14 cellular contexts compared by ENCODE assay signal in the genomic region with DNA sequence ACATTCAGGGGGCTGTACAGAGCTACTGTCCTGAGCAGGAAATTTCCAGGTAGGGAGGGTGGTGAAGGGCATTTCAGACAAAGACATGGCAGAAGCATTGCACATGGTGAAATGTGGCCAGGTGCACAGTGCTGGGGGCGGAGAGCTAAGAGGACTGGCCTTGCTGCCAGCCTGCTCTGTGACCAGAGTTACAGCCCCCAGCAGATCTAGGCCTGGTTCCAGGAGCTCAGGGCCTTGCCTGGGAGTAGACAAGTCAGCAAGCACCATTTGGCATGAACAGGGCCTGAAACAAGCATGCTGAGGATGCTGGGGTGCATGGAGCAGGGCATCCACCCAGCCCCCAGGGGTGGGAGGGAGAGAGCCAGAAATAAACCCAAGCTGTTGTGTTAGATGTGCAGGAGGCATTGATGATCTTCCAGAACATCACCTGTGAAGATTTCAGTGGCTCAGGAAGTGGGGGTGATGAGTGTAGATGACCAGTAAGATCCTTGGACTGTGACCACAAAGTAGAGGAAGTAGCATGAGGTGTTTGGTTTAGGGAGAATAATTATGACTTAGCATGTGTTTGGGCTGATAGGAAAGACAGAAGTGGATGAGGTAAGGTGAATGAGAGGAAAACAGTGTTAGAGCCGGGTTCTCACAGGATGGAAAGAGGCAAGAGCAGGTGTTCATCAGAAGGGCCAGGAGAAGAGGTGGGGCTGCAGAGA.
DNase-seq lines count a peak whose midpoint lies in the region; ATAC-seq and TF ChIP-seq lines count a peak whose summit lies in the region.
"Had no signal": no experiment of that assay in that cellular context is flagged by ENCODE, and none has a peak within 500 bp of the region (broad histone marks: within the 10 kb centered on the region; RNA-seq: fewer than 3 reads in every experiment).

No MANE protein-coding gene starts in this region.

- POLR2A ChIA-PET in WTC11 (lab: Charles Lee) = no interaction called here

- TF ChIP-seq CTCF in WTC11 (IDR thresholded peaks at IDR 0.05) = no peak
- TF ChIP-seq CTCF in GM10266 (IDR thresholded peaks at IDR 0.05; ENCODE audit: control insufficient read depth, insufficient read depth, low read depth, missing control alignments) = no peak

- peaks cover 44% of the 10 kb centered on the region for H3K4me1 Mint-ChIP-seq in T-helper 2 cell treated with Interferon-gamma antibody and Interleukin-4, amounts not matched to agents 5 μg/mL and 100 μg/mL, for 36 hours (ENCODE audit: low read depth)
- H3K4me1 Mint-ChIP-seq in WTC11 = no peaks in the 10 kb centered on the region
- peaks cover 11 to 29% (median 23%) of the 10 kb centered on the region in 3 donors for H3K4me1 Mint-ChIP-seq in naive B cell

- no peak for DNase-seq in T-helper 2 cell treated with Interferon-gamma antibody and Interleukin-4, amounts not matched to agents 5 μg/mL and 100 μg/mL, for 36 hours (ENCODE audit: low spot score)
- DNase-seq in T-helper 2 cell (no peak), WTC11 (ENCODE audit: low spot score) (no peak), naive B cell (no peak), GM10266 (ENCODE audit: extremely low spot score) (no peak), NCI-H226 (no peak)
- DNase-seq: ACHN; effector CD4-positive, alpha-beta T cell; gastrocnemius medialis; islet precursor cell; NCI-H2171 treated with DMSO at 0.1 percent for 48 hours; uterus had no signal

- peak overlapping the region; percentile 9 for H3K4me3 Mint-ChIP-seq in T-helper 2 cell treated with Interferon-gamma antibody and Interleukin-4, amounts not matched to agents 5 μg/mL and 100 μg/mL, for 36 hours
- H3K4me3 Mint-ChIP-seq in WTC11 = no peak overlapping the region
- H3K4me3 Mint-ChIP-seq in naive B cell = peak overlapping the region in 3 of 8 donors; percentile 3 to 51 (median 12)

- H3K9me3 Mint-ChIP-seq in T-helper 2 cell treated with Interferon-gamma antibody and Interleukin-4, amounts not matched to agents 5 μg/mL and 100 μg/mL, for 36 hours = no peaks in the 10 kb centered on the region
- no peaks in the 10 kb centered on the region for H3K9me3 Mint-ChIP-seq in WTC11
- no peaks in the 10 kb centered on the region for H3K9me3 Mint-ChIP-seq in naive B cell

- H3K27ac Mint-ChIP-seq in T-helper 2 cell treated with Interferon-gamma antibody and Interleukin-4, amounts not matched to agents 5 μg/mL and 100 μg/mL, for 36 hours = peak overlapping the region; percentile 52
- peak overlapping the region; percentile 19; the same call in 1 of the 2 replicates for H3K27ac Mint-ChIP-seq in WTC11
- H3K27ac Mint-ChIP-seq in naive B cell = peak overlapping the region in 5 of 6 donors; percentile 12 to 75 (median 59)

- peaks cover 69% of the 10 kb centered on the region for H3K36me3 Mint-ChIP-seq in T-helper 2 cell treated with Interferon-gamma antibody and Interleukin-4, amounts not matched to agents 5 μg/mL and 100 μg/mL, for 36 hours (ENCODE audit: low read depth)
- H3K36me3 Mint-ChIP-seq in WTC11 (peaks cover 37% of the 10 kb centered on the region), naive B cell (peaks cover 12 to 24% of the 10 kb centered on the region in 2 donors)

- CTCF ChIA-PET in WTC11 (lab: Charles Lee) = no interaction called here

- ATAC-seq in HG02759 (IDR thresholded peaks at IDR 0.05; ENCODE audit: unreplicated experiment) (peak; percentile 39), WTC11 (no peak), naive B cell (ENCODE audit: low read depth in 2 of 2) (peak in 1 of 2 donors; percentile 40), GM18858 (IDR thresholded peaks at IDR 0.05; ENCODE audit: unreplicated experiment) (no peak)
- ATAC-seq: gastrocnemius medialis had no signal

- H3K27me3 Mint-ChIP-seq in T-helper 2 cell treated with Interferon-gamma antibody and Interleukin-4, amounts not matched to agents 5 μg/mL and 100 μg/mL, for 36 hours (ENCODE audit: low read depth) = no peaks in the 10 kb centered on the region
- H3K27me3 Mint-ChIP-seq in WTC11 (ENCODE audit: low read depth) (no peaks in the 10 kb centered on the region), naive B cell (no peaks in the 10 kb centered on the region)

TF ChIP-seq in WTC11, 78 proteins besides CTCF, POLR2A, EP300 and RAD21:
- TF ChIP-seq, protein P1, sequence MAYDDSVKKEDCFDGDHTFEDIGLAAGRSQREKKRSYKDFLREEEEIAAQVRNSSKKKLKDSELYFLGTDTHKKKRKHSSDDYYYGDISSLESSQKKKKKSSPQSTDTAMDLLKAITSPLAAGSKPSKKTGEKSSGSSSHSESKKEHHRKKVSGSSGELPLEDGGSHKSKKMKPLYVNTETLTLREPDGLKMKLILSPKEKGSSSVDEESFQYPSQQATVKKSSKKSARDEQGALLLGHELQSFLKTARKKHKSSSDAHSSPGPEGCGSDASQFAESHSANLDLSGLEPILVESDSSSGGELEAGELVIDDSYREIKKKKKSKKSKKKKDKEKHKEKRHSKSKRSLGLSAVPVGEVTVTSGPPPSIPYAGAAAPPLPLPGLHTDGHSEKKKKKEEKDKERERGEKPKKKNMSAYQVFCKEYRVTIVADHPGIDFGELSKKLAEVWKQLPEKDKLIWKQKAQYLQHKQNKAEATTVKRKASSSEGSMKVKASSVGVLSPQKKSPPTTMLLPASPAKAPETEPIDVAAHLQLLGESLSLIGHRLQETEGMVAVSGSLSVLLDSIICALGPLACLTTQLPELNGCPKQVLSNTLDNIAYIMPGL (CRISPR knock-in tag; IDR thresholded peaks at IDR 0.05) = no peak
- TF ChIP-seq, protein P2, sequence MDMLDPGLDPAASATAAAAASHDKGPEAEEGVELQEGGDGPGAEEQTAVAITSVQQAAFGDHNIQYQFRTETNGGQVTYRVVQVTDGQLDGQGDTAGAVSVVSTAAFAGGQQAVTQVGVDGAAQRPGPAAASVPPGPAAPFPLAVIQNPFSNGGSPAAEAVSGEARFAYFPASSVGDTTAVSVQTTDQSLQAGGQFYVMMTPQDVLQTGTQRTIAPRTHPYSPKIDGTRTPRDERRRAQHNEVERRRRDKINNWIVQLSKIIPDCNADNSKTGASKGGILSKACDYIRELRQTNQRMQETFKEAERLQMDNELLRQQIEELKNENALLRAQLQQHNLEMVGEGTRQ (CRISPR knock-in tag; IDR thresholded peaks at IDR 0.05) = no peak
- TF ChIP-seq NFATC4 (CRISPR knock-in tag; IDR thresholded peaks at IDR 0.05) (no peak), TEAD1 (CRISPR knock-in tag; IDR thresholded peaks at IDR 0.05) (no peak), MYBL2 (CRISPR knock-in tag; IDR thresholded peaks at IDR 0.05) (no peak), HMGA2 (CRISPR knock-in tag; IDR thresholded peaks at IDR 0.05) (no peak), NR2C2 (CRISPR knock-in tag; IDR thresholded peaks at IDR 0.05) (no peak), JAZF1 (CRISPR knock-in tag; IDR thresholded peaks at IDR 0.05) (no peak), ZNF423 (CRISPR knock-in tag; IDR thresholded peaks at IDR 0.05) (no peak), ZNF263 (CRISPR knock-in tag; IDR thresholded peaks at IDR 0.05; ENCODE audit: low read depth) (no peak), SP1 (CRISPR knock-in tag; conservative IDR thresholded peaks at IDR 0.05) (no peak)
- TF ChIP-seq, protein P3, sequence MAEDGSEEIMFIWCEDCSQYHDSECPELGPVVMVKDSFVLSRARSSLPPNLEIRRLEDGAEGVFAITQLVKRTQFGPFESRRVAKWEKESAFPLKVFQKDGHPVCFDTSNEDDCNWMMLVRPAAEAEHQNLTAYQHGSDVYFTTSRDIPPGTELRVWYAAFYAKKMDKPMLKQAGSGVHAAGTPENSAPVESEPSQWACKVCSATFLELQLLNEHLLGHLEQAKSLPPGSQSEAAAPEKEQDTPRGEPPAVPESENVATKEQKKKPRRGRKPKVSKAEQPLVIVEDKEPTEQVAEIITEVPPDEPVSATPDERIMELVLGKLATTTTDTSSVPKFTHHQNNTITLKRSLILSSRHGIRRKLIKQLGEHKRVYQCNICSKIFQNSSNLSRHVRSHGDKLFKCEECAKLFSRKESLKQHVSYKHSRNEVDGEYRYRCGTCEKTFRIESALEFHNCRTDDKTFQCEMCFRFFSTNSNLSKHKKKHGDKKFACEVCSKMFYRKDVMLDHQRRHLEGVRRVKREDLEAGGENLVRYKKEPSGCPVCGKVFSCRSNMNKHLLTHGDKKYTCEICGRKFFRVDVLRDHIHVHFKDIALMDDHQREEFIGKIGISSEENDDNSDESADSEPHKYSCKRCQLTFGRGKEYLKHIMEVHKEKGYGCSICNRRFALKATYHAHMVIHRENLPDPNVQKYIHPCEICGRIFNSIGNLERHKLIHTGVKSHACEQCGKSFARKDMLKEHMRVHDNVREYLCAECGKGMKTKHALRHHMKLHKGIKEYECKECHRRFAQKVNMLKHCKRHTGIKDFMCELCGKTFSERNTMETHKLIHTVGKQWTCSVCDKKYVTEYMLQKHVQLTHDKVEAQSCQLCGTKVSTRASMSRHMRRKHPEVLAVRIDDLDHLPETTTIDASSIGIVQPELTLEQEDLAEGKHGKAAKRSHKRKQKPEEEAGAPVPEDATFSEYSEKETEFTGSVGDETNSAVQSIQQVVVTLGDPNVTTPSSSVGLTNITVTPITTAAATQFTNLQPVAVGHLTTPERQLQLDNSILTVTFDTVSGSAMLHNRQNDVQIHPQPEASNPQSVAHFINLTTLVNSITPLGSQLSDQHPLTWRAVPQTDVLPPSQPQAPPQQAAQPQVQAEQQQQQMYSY (CRISPR knock-in tag; IDR thresholded peaks at IDR 0.05) = no peak
- TF ChIP-seq, protein P4, sequence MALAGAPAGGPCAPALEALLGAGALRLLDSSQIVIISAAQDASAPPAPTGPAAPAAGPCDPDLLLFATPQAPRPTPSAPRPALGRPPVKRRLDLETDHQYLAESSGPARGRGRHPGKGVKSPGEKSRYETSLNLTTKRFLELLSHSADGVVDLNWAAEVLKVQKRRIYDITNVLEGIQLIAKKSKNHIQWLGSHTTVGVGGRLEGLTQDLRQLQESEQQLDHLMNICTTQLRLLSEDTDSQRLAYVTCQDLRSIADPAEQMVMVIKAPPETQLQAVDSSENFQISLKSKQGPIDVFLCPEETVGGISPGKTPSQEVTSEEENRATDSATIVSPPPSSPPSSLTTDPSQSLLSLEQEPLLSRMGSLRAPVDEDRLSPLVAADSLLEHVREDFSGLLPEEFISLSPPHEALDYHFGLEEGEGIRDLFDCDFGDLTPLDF (CRISPR knock-in tag; IDR thresholded peaks at IDR 0.05) = no peak
